ENCODE assay signal across 18 cellular contexts in the genomic region with DNA sequence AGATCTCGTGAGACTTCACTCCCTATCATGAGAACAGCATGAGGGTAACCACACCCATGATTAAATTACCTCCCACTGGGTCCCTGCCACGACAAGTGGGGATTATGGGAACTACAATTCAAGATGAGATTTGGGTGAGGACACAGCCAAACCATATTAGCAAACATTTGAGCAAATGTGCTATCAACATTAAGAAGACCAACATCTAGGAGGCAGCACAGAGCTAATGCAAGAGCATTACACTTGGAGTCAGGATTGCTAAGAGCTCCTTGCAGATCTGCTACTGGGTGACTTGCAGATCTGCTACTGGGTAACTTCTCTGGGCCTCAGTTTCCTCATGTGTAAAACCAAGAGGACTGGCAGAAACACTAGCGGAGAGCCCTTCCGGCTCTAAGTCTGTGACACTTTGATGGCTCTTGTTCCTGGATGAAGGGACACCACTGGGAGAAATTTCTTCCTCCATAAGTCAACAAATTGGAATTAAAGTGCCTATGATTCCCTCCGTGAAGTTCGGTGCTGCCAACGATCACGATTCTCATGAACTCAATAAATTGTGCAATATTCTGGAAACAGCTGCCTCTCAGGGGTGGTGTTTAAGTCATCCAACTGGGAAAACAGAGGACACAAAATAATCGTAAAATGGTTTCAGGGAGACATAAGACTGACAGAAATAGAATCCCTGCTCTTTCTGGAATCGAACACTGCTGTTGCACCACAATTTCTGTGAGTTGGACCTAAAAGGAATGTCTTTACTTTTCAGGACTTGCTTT.
DNase-seq lines count a peak whose midpoint lies in the region; ATAC-seq, FAIRE-seq and TF ChIP-seq lines count a peak whose summit lies in the region.
"Had no signal": no experiment of that assay in that cellular context is flagged by ENCODE, and none has a peak within 500 bp of the region (broad histone marks: within the 10 kb centered on the region; RNA-seq: fewer than 3 reads in every experiment).

No MANE protein-coding gene starts in this region.

- H4K91ac ChIP-seq in H1 (replicated peaks; ENCODE audit: insufficient read length, low read length) (no peak overlapping the region), mesenchymal stem cell (ENCODE audit: low read length) (no peak overlapping the region)

- H3K23me2 ChIP-seq in H1 (ENCODE audit: low read depth, low read length) = no peaks in the 10 kb centered on the region

- H3K56ac ChIP-seq in H1 (replicated peaks; ENCODE audit: insufficient read length, low read depth, low read length) = no peak overlapping the region

- no peak overlapping the region for H2BK120ac ChIP-seq in H1 (replicated peaks; ENCODE audit: low read depth, low read length)
- H2BK120ac ChIP-seq in mesenchymal stem cell (ENCODE audit: low read depth, low read length) = no peak overlapping the region

- no peak overlapping the region for H3K4me2 ChIP-seq in H1 (ENCODE audit: insufficient read depth in 1 of 2, low read depth in 2 of 2, low read length in 2 of 2)
- no peak overlapping the region for H3K4me2 ChIP-seq in mesenchymal stem cell (ENCODE audit: low read length, poor library complexity, severe bottlenecking)

- no peaks in the 10 kb centered on the region for H3K79me1 ChIP-seq in H1 (ENCODE audit: low read depth, low read length)
- peaks cover 6% of the 10 kb centered on the region for H3K79me1 ChIP-seq in mesenchymal stem cell (replicated peaks; ENCODE audit: low read length, poor library complexity, severe bottlenecking)

- no peak overlapping the region for H3K27ac Mint-ChIP-seq in HFFc6
- H3K27ac Mint-ChIP-seq: activated CD4-positive, alpha-beta memory T cell treated with anti-CD3 and anti-CD28 coated beads for 36 hours; B cell; memory B cell had no signal

- TF ChIP-seq POLR2A in H1 (IDR thresholded peaks at IDR 0.05; ENCODE audit: control extremely low read depth in 1 of 2, low read depth in 2 of 2, low read length in 2 of 2) = no peak

- ATAC-seq in GM19467 (IDR thresholded peaks at IDR 0.05; ENCODE audit: unreplicated experiment) = no peak

- H3K4me1 ChIP-seq in H1 (replicated peaks in 1 of 4; ENCODE audit: control insufficient read depth in 3 of 4, insufficient read depth in 4 of 4, low read length in 3 of 4) = peaks cover 0 to 4% (median 0%) of the 10 kb centered on the region in 4 experiments; a peak in 1 of 7 replicates
- H3K4me1 ChIP-seq in mesenchymal stem cell (ENCODE audit: control insufficient read depth, insufficient read depth, low read depth, low read length) = peaks cover 2% of the 10 kb centered on the region

- no peaks in the 10 kb centered on the region for H4K20me1 ChIP-seq in H1 (replicated peaks in 1 of 2; ENCODE audit: control insufficient read depth in 1 of 2, insufficient read depth in 2 of 2, low read length in 2 of 2)

- H3K36me3 Mint-ChIP-seq in HFFc6 (ENCODE audit: low read depth) = no peaks in the 10 kb centered on the region
- H3K36me3 Mint-ChIP-seq: activated CD4-positive, alpha-beta memory T cell treated with anti-CD3 and anti-CD28 coated beads for 36 hours had no signal

- H3K4me3 ChIP-seq in H1 (ENCODE audit: extremely low read depth in 1 of 4, insufficient read depth in 2 of 4, low read depth in 3 of 4, low read length in 4 of 4) (no peak overlapping the region), mesenchymal stem cell (ENCODE audit: insufficient read depth in 1 of 2, low read depth in 1 of 2, low read length in 2 of 2) (peak overlapping the region in 1 of 2 experiments; percentile 45)
- H3K4me3 ChIP-seq: body of pancreas, ovary had no signal

- H2BK15ac ChIP-seq in H1 (ENCODE audit: low read length) (no peak overlapping the region), mesenchymal stem cell (ENCODE audit: low read depth, poor library complexity, severe bottlenecking) (no peak overlapping the region)

- H3K4me3 Mint-ChIP-seq in HFFc6 = no peak overlapping the region
- H3K4me3 Mint-ChIP-seq: activated CD4-positive, alpha-beta memory T cell treated with anti-CD3 and anti-CD28 coated beads for 36 hours; B cell; memory B cell had no signal

- POLR2A ChIA-PET in H1 (lab: Charles Lee; ENCODE audit: partially characterized antibody) = interaction anchor here (1.5 kb wide), 1 partner anchor 11 kb away, joined by 4 read pairs; no protein-coding TSS in a partner anchor

- peak; percentile 54 for TF ChIP-seq CTCF in HFFc6 (IDR thresholded peaks at IDR 0.05)
- peak in 1 of 3 experiments; percentile 20; a peak in 1 of 4 replicates for TF ChIP-seq CTCF in H1 (IDR thresholded peaks at IDR 0.05; ENCODE audit: control extremely low read depth in 1 of 3, insufficient read depth in 1 of 3, low read depth in 1 of 3, low read length in 3 of 3)

- H3K9me3 ChIP-seq in H1 (ENCODE audit: insufficient read depth in 2 of 2, low read depth in 1 of 2, low read length in 1 of 2) (0 out of 4 replicates have a peak, but pooled peaks cover 0 to 3% of the 10 kb centered on the region in 2 experiments), mesenchymal stem cell (ENCODE audit: control insufficient read depth, low read length) (no peaks in the 10 kb centered on the region)
- H3K9me3 ChIP-seq: body of pancreas, ovary had no signal

- CTCF ChIA-PET in H1 (lab: Charles Lee; ENCODE audit: partially characterized antibody) = interaction anchor here (1.5 to 1.6 kb wide), 2 partner anchors 11 to 43 kb away, joined by 5 read pairs; no protein-coding TSS in a partner anchor

- H3K14ac ChIP-seq in H1 (ENCODE audit: insufficient read length) = no peak overlapping the region
- no peak overlapping the region for H3K14ac ChIP-seq in mesenchymal stem cell (ENCODE audit: low read length in 2 of 2)

- DNase-seq in AG20443 (ENCODE audit: low spot score) (peak; percentile 38), HFFc6 (no peak), H1 (ENCODE audit: low read depth in 1 of 2, low spot score in 2 of 2) (no peak), mesenchymal stem cell (no peak), NCI-H2081 treated with DMSO at 0.1 percent for 48 hours (lab: John Stamatoyannopoulos, UW) (no peak), NCI-H1105 treated with DMSO at 0.1 percent for 48 hours (lab: John Stamatoyannopoulos, UW) (no peak), SW 1271 (lab: John Stamatoyannopoulos, UW) (no peak)
- DNase-seq: activated CD4-positive, alpha-beta memory T cell treated with anti-CD3 and anti-CD28 coated beads for 36 hours; activated effector memory CD4-positive, alpha-beta T cell treated with Interleukin-2 at 50 U/mL for 16 hours; hypothalamus; NCI-H1694; NCI-H526; ovary; T1000 had no signal

- no peaks in the 10 kb centered on the region for H3K4me1 Mint-ChIP-seq in HFFc6 (ENCODE audit: low read depth)
- H3K4me1 Mint-ChIP-seq: B cell had no signal

- H3K27ac ChIP-seq in H1 (ENCODE audit: low read depth, low read length) (no peak overlapping the region), mesenchymal stem cell (ENCODE audit: low read length, poor library complexity, severe bottlenecking) (no peak overlapping the region)
- H3K27ac ChIP-seq: ovary had no signal

- WGBS in H1 (ENCODE audit: extremely low coverage in 1 of 2, insufficient coverage in 1 of 2, insufficient read length in 1 of 2, insufficient replicate concordance in 2 of 2, low coverage in 1 of 2, low lambda C conversion rate in 2 of 2, missing lambda C conversion rate in 1 of 2), 2 experiments = 92% methylated on average over 10 of the region's 10 CpGs; no CpG with 5 or more reads in 1 of the 2 experiments
- 94% methylated on average over 9 of the region's 10 CpGs for WGBS in mesenchymal stem cell

- no peaks in the 10 kb centered on the region for H3K27me3 ChIP-seq in H1 (replicated peaks in 1 of 4; ENCODE audit: control insufficient read depth in 3 of 4, extremely low read depth in 1 of 4, insufficient read depth in 3 of 4, low read length in 3 of 4)
- H3K27me3 ChIP-seq in mesenchymal stem cell (ENCODE audit: control insufficient read depth in 1 of 2, insufficient read depth in 1 of 2, low read length in 2 of 2) = no peaks in the 10 kb centered on the region
- H3K27me3 ChIP-seq: body of pancreas, ovary had no signal

- H3K36me3 ChIP-seq in H1 (ENCODE audit: control insufficient read depth in 2 of 4, insufficient read depth in 4 of 4, low read length in 3 of 4) (no peaks in the 10 kb centered on the region), mesenchymal stem cell (ENCODE audit: control insufficient read depth in 1 of 2, insufficient read depth in 2 of 2, low read depth in 1 of 2, low read length in 2 of 2) (peaks cover 3 to 4% of the 10 kb centered on the region in 2 experiments)
- H3K36me3 ChIP-seq: ovary had no signal

- FAIRE-seq in H1 (lab: Jason Lieb, UNC) = no peak

- H2AFZ ChIP-seq in H1 (ENCODE audit: low read length) = no peak overlapping the region
- no peak overlapping the region for H2AFZ ChIP-seq in mesenchymal stem cell (ENCODE audit: low read depth, low read length)

- no peak overlapping the region for H3K18ac ChIP-seq in H1 (ENCODE audit: extremely low read depth, low read length)
- no peak overlapping the region for H3K18ac ChIP-seq in mesenchymal stem cell (ENCODE audit: low read depth in 1 of 2, low read length in 2 of 2)

- no peak overlapping the region for H3K4ac ChIP-seq in H1 (replicated peaks; ENCODE audit: insufficient read length, low read depth, low read length)
- no peak overlapping the region for H3K4ac ChIP-seq in mesenchymal stem cell (ENCODE audit: low read depth in 1 of 2, low read length in 2 of 2)

- no peak overlapping the region for H3K9ac ChIP-seq in H1 (replicated peaks in 1 of 4; ENCODE audit: extremely low read depth in 1 of 4, low read depth in 3 of 4, low read length in 3 of 4)
- peak overlapping the region; percentile 34 for H3K9ac ChIP-seq in mesenchymal stem cell (ENCODE audit: low read length)

- H4K8ac ChIP-seq in H1 (ENCODE audit: extremely low read depth, insufficient read depth, low read length) = no peak overlapping the region
- H4K8ac ChIP-seq in mesenchymal stem cell (ENCODE audit: low read length) = no peak overlapping the region

- H2BK20ac ChIP-seq in H1 (ENCODE audit: low read length) = no peak overlapping the region

- no peaks in the 10 kb centered on the region for H3K79me2 ChIP-seq in H1 (ENCODE audit: control insufficient read depth in 1 of 2, insufficient read depth in 2 of 2, low read length in 2 of 2)

- peak; percentile 4 to 33; a peak in 1 of 4 replicates for TF ChIP-seq RAD21 in H1 (IDR thresholded peaks at IDR 0.05 in 1 of 2, conservative IDR thresholded peaks at IDR 0.05 in 1 of 2; ENCODE audit: low read depth in 2 of 2, low read length in 2 of 2)

- H3K23ac ChIP-seq in H1 (ENCODE audit: insufficient read length) = no peak overlapping the region
- H3K23ac ChIP-seq in mesenchymal stem cell (ENCODE audit: low read length in 2 of 2) = no peak overlapping the region

- peaks cover 32% of the 10 kb centered on the region for H3K27me3 Mint-ChIP-seq in HFFc6 (ENCODE audit: insufficient read depth)
- H3K27me3 Mint-ChIP-seq: activated CD4-positive, alpha-beta memory T cell treated with anti-CD3 and anti-CD28 coated beads for 36 hours; B cell; memory B cell had no signal

- H2BK5ac ChIP-seq in H1 (ENCODE audit: low read depth, low read length) = no peak overlapping the region
- H2BK5ac ChIP-seq in mesenchymal stem cell (ENCODE audit: low read depth, low read length, poor library complexity, severe bottlenecking) = no peak overlapping the region

- H3K9me3 Mint-ChIP-seq in HFFc6 = no peaks in the 10 kb centered on the region
- H3K9me3 Mint-ChIP-seq: activated CD4-positive, alpha-beta memory T cell treated with anti-CD3 and anti-CD28 coated beads for 36 hours had no signal

- H2AK5ac ChIP-seq in H1 (ENCODE audit: low read depth, low read length) = peak overlapping the region; percentile 13; the same call in 1 of the 2 replicates
- H2AK5ac ChIP-seq in mesenchymal stem cell (ENCODE audit: low read length, severe bottlenecking) = no peak overlapping the region

- no peak overlapping the region for H2BK12ac ChIP-seq in H1 (ENCODE audit: low read depth, low read length)
- no peak overlapping the region for H2BK12ac ChIP-seq in mesenchymal stem cell (ENCODE audit: low read length in 2 of 2)

- H4K5ac ChIP-seq in H1 (ENCODE audit: insufficient read length, low read depth, low read length) = no peak overlapping the region

- no peak for TF ChIP-seq EP300 in H1 (IDR thresholded peaks at IDR 0.05; ENCODE audit: borderline replicate concordance in 1 of 2, low read depth in 2 of 2, low read length in 2 of 2)
